Comparison of ENCODE assay signal across 2 cellular contexts in the genomic region with DNA sequence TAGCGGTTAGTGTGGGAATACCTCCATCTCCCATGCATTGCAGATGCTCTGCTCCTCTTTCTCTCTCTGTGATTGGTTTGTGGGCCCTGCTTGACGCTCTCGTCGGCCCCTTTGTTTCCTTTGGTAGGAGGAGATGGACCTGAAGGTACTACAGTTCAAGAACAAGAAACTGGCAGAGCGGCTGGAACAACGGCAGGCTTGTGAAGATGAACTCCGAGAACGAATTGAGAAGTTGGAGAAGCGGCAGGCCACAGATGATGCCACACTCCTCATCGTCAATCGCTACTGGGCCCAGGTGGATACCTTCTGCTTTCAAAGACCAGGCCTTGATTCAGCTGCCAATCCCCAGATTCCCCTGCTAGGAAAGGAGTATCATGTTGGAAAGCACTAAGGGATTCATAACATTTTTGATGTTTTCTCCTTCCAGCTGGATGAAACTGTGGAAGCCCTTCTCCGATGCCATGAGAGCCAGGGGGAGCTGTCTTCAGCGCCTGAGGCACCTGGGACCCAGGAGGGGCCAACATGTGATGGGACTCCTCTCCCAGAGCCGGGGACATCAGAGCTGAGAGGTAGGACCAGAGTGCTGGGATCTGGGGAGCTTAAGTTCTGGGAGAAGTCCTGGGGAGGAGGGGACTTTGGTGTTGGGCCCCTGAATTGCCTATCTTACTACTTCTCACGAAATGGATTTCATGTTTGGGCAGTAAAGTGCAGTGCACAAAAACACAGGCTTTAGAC.
TF ChIP-seq lines count a peak whose summit lies in the region.

No MANE protein-coding gene starts in this region.

TF ChIP-seq in H1, 55 proteins besides CTCF, POLR2A, EP300 and RAD21:
- TF ChIP-seq, protein P1, sequence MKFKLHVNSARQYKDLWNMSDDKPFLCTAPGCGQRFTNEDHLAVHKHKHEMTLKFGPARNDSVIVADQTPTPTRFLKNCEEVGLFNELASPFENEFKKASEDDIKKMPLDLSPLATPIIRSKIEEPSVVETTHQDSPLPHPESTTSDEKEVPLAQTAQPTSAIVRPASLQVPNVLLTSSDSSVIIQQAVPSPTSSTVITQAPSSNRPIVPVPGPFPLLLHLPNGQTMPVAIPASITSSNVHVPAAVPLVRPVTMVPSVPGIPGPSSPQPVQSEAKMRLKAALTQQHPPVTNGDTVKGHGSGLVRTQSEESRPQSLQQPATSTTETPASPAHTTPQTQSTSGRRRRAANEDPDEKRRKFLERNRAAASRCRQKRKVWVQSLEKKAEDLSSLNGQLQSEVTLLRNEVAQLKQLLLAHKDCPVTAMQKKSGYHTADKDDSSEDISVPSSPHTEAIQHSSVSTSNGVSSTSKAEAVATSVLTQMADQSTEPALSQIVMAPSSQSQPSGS (IDR thresholded peaks at IDR 0.05; ENCODE audit: low read length), result no peak
- no peak for TF ChIP-seq FOSL1 (IDR thresholded peaks at IDR 0.05; ENCODE audit: insufficient read depth, low read depth, low read length)

TF ChIP-seq in neural cell, 6 proteins besides CTCF, POLR2A, EP300 and RAD21:
- TF ChIP-seq POLR2AphosphoS5 (IDR thresholded peaks at IDR 0.05) (no peak), EZH2 (IDR thresholded peaks at IDR 0.05; ENCODE audit: borderline replicate concordance, insufficient read depth, low read length, poor library complexity, severe bottlenecking) (no peak), SMC3 (conservative IDR thresholded peaks at IDR 0.05; ENCODE audit: poor library complexity) (no peak), MXI1 (conservative IDR thresholded peaks at IDR 0.05; ENCODE audit: poor library complexity, severe bottlenecking) (no peak), TAF1 (IDR thresholded peaks at IDR 0.05; ENCODE audit: low read depth) (no peak)
- TF ChIP-seq, protein P2, sequence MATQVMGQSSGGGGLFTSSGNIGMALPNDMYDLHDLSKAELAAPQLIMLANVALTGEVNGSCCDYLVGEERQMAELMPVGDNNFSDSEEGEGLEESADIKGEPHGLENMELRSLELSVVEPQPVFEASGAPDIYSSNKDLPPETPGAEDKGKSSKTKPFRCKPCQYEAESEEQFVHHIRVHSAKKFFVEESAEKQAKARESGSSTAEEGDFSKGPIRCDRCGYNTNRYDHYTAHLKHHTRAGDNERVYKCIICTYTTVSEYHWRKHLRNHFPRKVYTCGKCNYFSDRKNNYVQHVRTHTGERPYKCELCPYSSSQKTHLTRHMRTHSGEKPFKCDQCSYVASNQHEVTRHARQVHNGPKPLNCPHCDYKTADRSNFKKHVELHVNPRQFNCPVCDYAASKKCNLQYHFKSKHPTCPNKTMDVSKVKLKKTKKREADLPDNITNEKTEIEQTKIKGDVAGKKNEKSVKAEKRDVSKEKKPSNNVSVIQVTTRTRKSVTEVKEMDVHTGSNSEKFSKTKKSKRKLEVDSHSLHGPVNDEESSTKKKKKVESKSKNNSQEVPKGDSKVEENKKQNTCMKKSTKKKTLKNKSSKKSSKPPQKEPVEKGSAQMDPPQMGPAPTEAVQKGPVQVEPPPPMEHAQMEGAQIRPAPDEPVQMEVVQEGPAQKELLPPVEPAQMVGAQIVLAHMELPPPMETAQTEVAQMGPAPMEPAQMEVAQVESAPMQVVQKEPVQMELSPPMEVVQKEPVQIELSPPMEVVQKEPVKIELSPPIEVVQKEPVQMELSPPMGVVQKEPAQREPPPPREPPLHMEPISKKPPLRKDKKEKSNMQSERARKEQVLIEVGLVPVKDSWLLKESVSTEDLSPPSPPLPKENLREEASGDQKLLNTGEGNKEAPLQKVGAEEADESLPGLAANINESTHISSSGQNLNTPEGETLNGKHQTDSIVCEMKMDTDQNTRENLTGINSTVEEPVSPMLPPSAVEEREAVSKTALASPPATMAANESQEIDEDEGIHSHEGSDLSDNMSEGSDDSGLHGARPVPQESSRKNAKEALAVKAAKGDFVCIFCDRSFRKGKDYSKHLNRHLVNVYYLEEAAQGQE (IDR thresholded peaks at IDR 0.05; ENCODE audit: borderline replicate concordance), result no peak
